ENCODE assay signal across 19 cellular contexts in the genomic region with DNA sequence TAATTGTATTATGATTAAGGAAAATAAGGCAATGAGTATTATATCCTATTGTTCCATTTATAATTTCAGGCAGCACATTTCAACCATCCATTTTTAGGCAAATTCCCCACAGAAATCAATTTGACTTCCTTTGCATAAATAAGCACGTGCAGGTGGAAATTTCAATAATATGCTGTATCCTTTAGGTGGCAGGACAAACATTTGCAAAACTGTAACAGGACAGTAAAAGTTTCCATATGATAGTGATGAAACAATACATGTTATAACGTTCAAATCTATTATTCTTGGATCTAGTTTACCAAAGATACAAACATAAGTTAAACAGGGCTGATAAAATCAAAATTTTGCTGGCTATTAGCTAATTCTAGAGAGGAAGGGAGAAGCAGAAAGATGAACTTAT. TPM values are rescaled to one million over a fixed set of nuclear protein-coding genes. Genes with fewer than 3 reads are reported as not detected.
DNase-seq lines count a peak whose midpoint lies in the region; ATAC-seq and TF ChIP-seq lines count a peak whose summit lies in the region.
"Had no signal": no experiment of that assay in that cellular context is flagged by ENCODE, and none has a peak within 500 bp of the region (broad histone marks: within the 10 kb centered on the region; RNA-seq: fewer than 3 reads in every experiment).

No MANE protein-coding gene starts in this region.

- H2BK15ac ChIP-seq in IMR-90 (ENCODE audit: low read depth, low read length) = no peak overlapping the region

- intact Hi-C loops in IMR-90 (cut with micrococcal nuclease) = no loop called here
- intact Hi-C loops in Panc1 (cut with micrococcal nuclease; ENCODE audit: unreplicated experiment) = no loop called here
- intact Hi-C loops in natural killer cell (cut with micrococcal nuclease) = no loop called here

- H3K27ac Mint-ChIP-seq in neural progenitor cell (no peak overlapping the region), natural killer cell (no peak overlapping the region)
- H3K27ac Mint-ChIP-seq: IgD-negative memory B cell had no signal

- H3K36me3 ChIP-seq in IMR-90 (ENCODE audit: control insufficient read depth, insufficient read depth, low read length) (no peaks in the 10 kb centered on the region), Panc1 (ENCODE audit: control insufficient read depth, insufficient read depth, low read length) (peaks cover 13% of the 10 kb centered on the region; the same call in 1 of the 2 replicates), neural progenitor cell (no peaks in the 10 kb centered on the region)

- no peak overlapping the region for H3K4me3 ChIP-seq in AG04450 (ENCODE audit: low read depth, low read length)
- no peak overlapping the region for H3K4me3 ChIP-seq in IMR-90 (ENCODE audit: insufficient read depth, low read depth, low read length)
- H3K4me3 ChIP-seq in Panc1 (ENCODE audit: low read depth in 2 of 2, low read length in 2 of 2) = no peak overlapping the region
- no peak overlapping the region for H3K4me3 ChIP-seq in neural progenitor cell

- peaks cover 7% of the 10 kb centered on the region for H3K9me1 ChIP-seq in IMR-90 (ENCODE audit: insufficient read depth, low read length)

- H3K4me3 Mint-ChIP-seq in neural progenitor cell = no peak overlapping the region
- H3K4me3 Mint-ChIP-seq in natural killer cell = no peak overlapping the region
- H3K4me3 Mint-ChIP-seq: IgD-negative memory B cell had no signal

- no peak overlapping the region for H2BK20ac ChIP-seq in IMR-90 (ENCODE audit: low read depth, low read length)

- in situ Hi-C loops in IMR-90 (cut with MboI; ENCODE audit: low sequenced_read_pairs) = no loop called here
- in situ Hi-C loops in Panc1 (cut with HindIII; ENCODE audit: low pct_unique_long_range_greater_than_20kb, low sequenced_read_pairs) = no loop called here

- no peaks in the 10 kb centered on the region for H3K36me3 Mint-ChIP-seq in neural progenitor cell
- no peaks in the 10 kb centered on the region for H3K36me3 Mint-ChIP-seq in natural killer cell
- H3K36me3 Mint-ChIP-seq: IgD-negative memory B cell had no signal

- no peak overlapping the region for H3K23ac ChIP-seq in IMR-90 (ENCODE audit: low read depth, low read length)

- H3K27me3 Mint-ChIP-seq in neural progenitor cell (ENCODE audit: insufficient read depth, low read depth) = peaks cover 2% of the 10 kb centered on the region
- H3K27me3 Mint-ChIP-seq in natural killer cell (ENCODE audit: low read depth in 2 of 2) = peaks cover 9 to 28% of the 10 kb centered on the region in 2 donors

- peaks cover 49% of the 10 kb centered on the region for H3K79me2 ChIP-seq in neural progenitor cell (ENCODE audit: low read depth)

- no peak overlapping the region for H3K27ac ChIP-seq in AG04450 (ENCODE audit: low read depth, low read length)
- H3K27ac ChIP-seq in IMR-90 (ENCODE audit: insufficient read depth, low read length) = no peak overlapping the region
- peak overlapping the region; percentile 68 for H3K27ac ChIP-seq in Panc1 (ENCODE audit: low read length)
- H3K27ac ChIP-seq in foreskin keratinocyte = no peak overlapping the region
- no peak overlapping the region for H3K27ac ChIP-seq in neural progenitor cell

- no CpG with 5 or more reads among the region's 2 CpGs for WGBS in IMR-90 (ENCODE audit: extremely low coverage in 2 of 2, insufficient read length in 1 of 2), 2 experiments

- no peaks in the 10 kb centered on the region for H3F3A ChIP-seq in neural progenitor cell (ENCODE audit: low read depth)

- H2AFZ ChIP-seq in IMR-90 (replicated peaks; ENCODE audit: low read length, poor library complexity) (no peak overlapping the region), neural progenitor cell (replicated peaks) (no peak overlapping the region)

- H4K5ac ChIP-seq in IMR-90 (ENCODE audit: low read depth, low read length) = no peak overlapping the region

- H3K56ac ChIP-seq in IMR-90 (ENCODE audit: extremely low read depth, insufficient read depth, low read length) = no peak overlapping the region

- peaks cover 8% of the 10 kb centered on the region for H3K4me1 ChIP-seq in IMR-90 (ENCODE audit: control insufficient read depth, insufficient read depth, low read length)
- H3K4me1 ChIP-seq in Panc1 (ENCODE audit: control insufficient read depth, insufficient read depth, low read length) = peaks cover 84% of the 10 kb centered on the region
- H3K4me1 ChIP-seq in foreskin keratinocyte = no peaks in the 10 kb centered on the region
- H3K4me1 ChIP-seq in neural progenitor cell = no peaks in the 10 kb centered on the region

- H2AK5ac ChIP-seq in IMR-90 (ENCODE audit: low read depth, low read length) = no peak overlapping the region

- BruUV-seq in IMR-90 (replicated peaks; lab: Mats Ljungman, UMichigan) (no TSS peak), Panc1 (replicated peaks; lab: Mats Ljungman, UMichigan) (no TSS peak)

- H3K4ac ChIP-seq in IMR-90 (ENCODE audit: low read depth, low read length) = no peak overlapping the region

- TF ChIP-seq CTCF in AG04450 (IDR thresholded peaks at IDR 0.05; ENCODE audit: low read depth, low read length) (0 out of 2 replicates have a peak, but pooled peaks have one; percentile 3), IMR-90 (conservative IDR thresholded peaks at IDR 0.05; ENCODE audit: low read depth, low read length) (no peak), Panc1 (IDR thresholded peaks at IDR 0.05) (no peak; the same call in 1 of the 2 replicates), foreskin keratinocyte (conservative IDR thresholded peaks at IDR 0.05) (peak; percentile 45), neural progenitor cell (IDR thresholded peaks at IDR 0.05) (no peak), natural killer cell (IDR thresholded peaks at IDR 0.05) (no peak)

- no peak overlapping the region for H4K8ac ChIP-seq in IMR-90 (ENCODE audit: low read depth in 2 of 2, low read length in 2 of 2)

- no peak overlapping the region for H2AK9ac ChIP-seq in IMR-90 (replicated peaks; ENCODE audit: low read depth, low read length, poor library complexity)

- dilution Hi-C loops in IMR-90 (cut with HindIII; ENCODE audit: low sequenced_read_pairs, unreplicated experiment) = no loop called here

- CTCF ChIA-PET in AG04450 (lab: Charles Lee) (interaction anchor here (0.5 to 2.2 kb wide), 4 partner anchors 32 to 102 kb away, joined by 3 to 18 read pairs (median 8); no protein-coding TSS in a partner anchor), IMR-90 (lab: Yijun Ruan, JAX) (interaction anchor here (1.2 kb wide), 1 partner anchor 53 kb away, joined by 5 read pairs; no protein-coding TSS in a partner anchor), Panc1 (lab: Charles Lee) (no interaction called here)

- no peak overlapping the region for H3K14ac ChIP-seq in IMR-90 (replicated peaks; ENCODE audit: low read depth, low read length)

- TF ChIP-seq RAD21 in IMR-90 (IDR thresholded peaks at IDR 0.05; ENCODE audit: low read length) = 0 out of 2 replicates have a peak, but pooled peaks have one; percentile 6

- no peak overlapping the region for H3K18ac ChIP-seq in IMR-90 (ENCODE audit: low read depth, low read length)

- TF ChIP-seq POLR2A in IMR-90 (IDR thresholded peaks at IDR 0.05; ENCODE audit: low read depth, low read length) = no peak

- H4K20me1 ChIP-seq in IMR-90 (ENCODE audit: insufficient read depth, low read length) (peaks cover 31% of the 10 kb centered on the region), neural progenitor cell (ENCODE audit: low read depth) (peaks cover 17% of the 10 kb centered on the region)

- ATAC-seq in IMR-90 (ENCODE audit: low read depth) = no peak
- ATAC-seq in Panc1 = no peak
- no peak for ATAC-seq in foreskin keratinocyte
- ATAC-seq in HG03135 (IDR thresholded peaks at IDR 0.05; ENCODE audit: unreplicated experiment) = no peak
- ATAC-seq in natural killer cell = no peak

- H2BK5ac ChIP-seq in IMR-90 (ENCODE audit: low read depth, low read length, poor library complexity, severe bottlenecking) = no peak overlapping the region

- no peaks in the 10 kb centered on the region for H3K27me3 ChIP-seq in AG04450 (ENCODE audit: control insufficient read depth, insufficient read depth, low read length)
- no peaks in the 10 kb centered on the region for H3K27me3 ChIP-seq in IMR-90 (ENCODE audit: control insufficient read depth, insufficient read depth, low read length)
- H3K27me3 ChIP-seq in Panc1 (ENCODE audit: control insufficient read depth, insufficient read depth, low read length) = no peaks in the 10 kb centered on the region
- H3K27me3 ChIP-seq in foreskin keratinocyte = no peaks in the 10 kb centered on the region
- no peaks in the 10 kb centered on the region for H3K27me3 ChIP-seq in neural progenitor cell

- H3K9me3 ChIP-seq in AG04450 (ENCODE audit: control insufficient read depth, insufficient read depth, low read length) = no peaks in the 10 kb centered on the region
- H3K9me3 ChIP-seq in IMR-90 (ENCODE audit: control insufficient read depth, insufficient read depth, low read length) = no peaks in the 10 kb centered on the region
- H3K9me3 ChIP-seq in Panc1 (ENCODE audit: control insufficient read depth, insufficient read depth, low read depth, low read length) = no peaks in the 10 kb centered on the region
- H3K9me3 ChIP-seq in neural progenitor cell (ENCODE audit: low read depth) = no peaks in the 10 kb centered on the region
- H3K9me3 ChIP-seq: Caco-2 had no signal

- no peak overlapping the region for H3K9ac ChIP-seq in IMR-90 (ENCODE audit: low read depth, low read length)
- no peak overlapping the region for H3K9ac ChIP-seq in neural progenitor cell

- H3K4me2 ChIP-seq in IMR-90 (ENCODE audit: low read depth, low read length) (no peak overlapping the region), neural progenitor cell (no peak overlapping the region)

- POLR2A ChIA-PET in AG04450 (lab: Yijun Ruan, JAX) = interaction anchor here (1.5 kb wide), 1 partner anchor 45 kb away, joined by 4 read pairs; no protein-coding TSS in a partner anchor
- POLR2A ChIA-PET in IMR-90 (lab: Charles Lee; ENCODE audit: unreplicated experiment) = interaction anchor here (0.9 kb wide), 1 partner anchor 9 kb away, joined by 3 read pairs; the partner anchor contains the start of gene UACA
- POLR2A ChIA-PET in Panc1 (lab: Charles Lee) = no interaction called here

- H3K79me1 ChIP-seq in IMR-90 (ENCODE audit: low read depth in 1 of 2, low read length in 2 of 2) = peaks cover 7 to 43% of the 10 kb centered on the region in 2 experiments

- peaks cover 15% of the 10 kb centered on the region for H3K4me1 Mint-ChIP-seq in neural progenitor cell
- H3K4me1 Mint-ChIP-seq in natural killer cell = peaks cover 0 to 11% of the 10 kb centered on the region in 2 donors

- H3K9me3 Mint-ChIP-seq in neural progenitor cell = no peaks in the 10 kb centered on the region
- H3K9me3 Mint-ChIP-seq in natural killer cell = no peaks in the 10 kb centered on the region
- H3K9me3 Mint-ChIP-seq: IgD-negative memory B cell had no signal

- H2BK120ac ChIP-seq in IMR-90 (ENCODE audit: low read depth, low read length) = no peak overlapping the region

- H4K91ac ChIP-seq in IMR-90 (ENCODE audit: insufficient read depth, low read depth, low read length) = no peak overlapping the region

- DNase-seq in AG04450 (ENCODE audit: low read depth, low spot score) (no peak), IMR-90 (no peak), Panc1 (ENCODE audit: low read depth, low spot score) (no peak), foreskin keratinocyte (no peak), neural progenitor cell (ENCODE audit: low spot score) (no peak), natural killer cell (no peak), ecto neural progenitor cell (ENCODE audit: low spot score) (no peak)
- DNase-seq: AML-193, Caco-2, DMS153, EL, Kasumi-1, MV-4-11, NCI-H1436, NCI-H2029 treated with DMSO at 0.1 percent for 48 hours, NCI-H2171 treated with DMSO at 0.1 percent for 48 hours, SIG-M5 had no signal

RNA-seq across cellular contexts. Expression of gene UACA, which starts 8.5 kb away (rescaled TPM):
- polyA plus RNA-seq in AG04450 (2011; rRNA removed) (133 and 134 TPM in 2 replicates), IMR-90 (2012; rRNA removed) (127 and 156 TPM in 2 replicates), foreskin keratinocyte (28.6 and 29.0 TPM in 2 replicates)
- polyA minus RNA-seq in AG04450 (2011; rRNA and poly(A)+ RNA removed) = 462 and 501 TPM in 2 replicates
- total RNA-seq in IMR-90 (2012; rRNA removed) (505 and 507 TPM in 2 replicates), Panc1 (2021; ENCODE audit: unreplicated experiment) (303 TPM), foreskin keratinocyte (45.8 and 46.1 TPM in 2 replicates), neural progenitor cell (ENCODE audit: low replicate concordance) (33.0 and 70.0 TPM in 2 replicates), natural killer cell (1 to 10 TPM; 1.1 to 3.1 (median 2.1) TPM)
- polyA plus RNA-seq in IMR-90 (2012; cell fraction: cytosol; rRNA removed) = 34.2 and 47.8 TPM in 2 replicates
- 121 and 277 TPM in 2 replicates for polyA plus RNA-seq in IMR-90 (2012; cell fraction: nucleus; rRNA removed; ENCODE audit: low replicate concordance)
- 124 TPM for polyA plus RNA-seq in Panc1 (2012; ENCODE audit: insufficient read length)

Comparison
In these comparisons a context has a peak if more than half of its experiments do, and no peak if none do; other contexts are left out.
1. CTCF ChIP-seq: peak in AG04450 (single experiment) and foreskin keratinocyte (single experiment); none in IMR-90 (single experiment), Panc1 (single experiment), neural progenitor cell (single experiment) and natural killer cell (single experiment).